ENCODE assay signal across 1 cellular context in genomic region chr6:34245032-34245760, GRCh38.
TF ChIP-seq lines count a peak whose summit lies in the region.

No MANE protein-coding gene starts in this region.

TF ChIP-seq in GM12878, 131 proteins besides CTCF, POLR2A, EP300 and RAD21:
- TF ChIP-seq POLR2AphosphoS2 (IDR thresholded peaks at IDR 0.05; ENCODE audit: low read depth, low read length) (0 out of 2 replicates have a peak, but pooled peaks have one; percentile 9), POLR2AphosphoS5 (IDR thresholded peaks at IDR 0.05; ENCODE audit: low read length) (0 out of 2 replicates have a peak, but pooled peaks have one; percentile 24)
